22 cellular contexts compared by ENCODE assay signal in genomic region chr4:156723951-156724668, GRCh38.
"Had no signal": no experiment of that assay in that cellular context is flagged by ENCODE, and none has a peak within 500 bp of the region (broad histone marks: within the 10 kb centered on the region; RNA-seq: fewer than 3 reads in every experiment).

No MANE protein-coding gene starts in this region.

- H3K4me1 ChIP-seq: body of pancreas, colonic mucosa had no signal

- H2AFZ ChIP-seq: parathyroid adenoma had no signal

- H3K27me3 ChIP-seq: body of pancreas, colonic mucosa had no signal

- H3K36me3 ChIP-seq: colonic mucosa had no signal

- H3K27me3 Mint-ChIP-seq: activated CD4-positive, alpha-beta memory T cell treated with anti-CD3 and anti-CD28 coated beads for 36 hours; activated naive CD8-positive, alpha-beta T cell treated with anti-CD3 and anti-CD28 coated beads, Interleukin-2, amount 10 ng/mL, durations not matched to agents 7 days and 5 days; naive thymus-derived CD8-positive, alpha-beta T cell had no signal

- H3K27ac ChIP-seq: body of pancreas, colonic mucosa, epithelial cell of prostate, parathyroid adenoma, skin epidermis had no signal

- H3K4me3 Mint-ChIP-seq: activated CD4-positive, alpha-beta memory T cell treated with anti-CD3 and anti-CD28 coated beads for 36 hours; activated naive CD8-positive, alpha-beta T cell treated with anti-CD3 and anti-CD28 coated beads, Interleukin-2, amount 10 ng/mL, durations not matched to agents 7 days and 5 days; endodermal cell; naive thymus-derived CD8-positive, alpha-beta T cell; WTC11 had no signal

- H3K9ac ChIP-seq: parathyroid adenoma, SK-N-SH had no signal

- H3K9me3 ChIP-seq: body of pancreas, colonic mucosa, SK-N-SH had no signal

- FAIRE-seq: frontal cortex, urothelium cell line had no signal

- H3K4me3 ChIP-seq: body of pancreas, colonic mucosa, skin epidermis had no signal

- ATAC-seq: body of pancreas; left lobe of liver; naive thymus-derived CD8-positive, alpha-beta T cell; WTC11 had no signal

- H3K36me3 Mint-ChIP-seq: activated CD4-positive, alpha-beta memory T cell treated with anti-CD3 and anti-CD28 coated beads for 36 hours; activated naive CD8-positive, alpha-beta T cell treated with anti-CD3 and anti-CD28 coated beads, Interleukin-2, amount 10 ng/mL, durations not matched to agents 7 days and 5 days; naive thymus-derived CD8-positive, alpha-beta T cell had no signal

- H3K79me2 ChIP-seq: parathyroid adenoma had no signal

- H3K9me3 Mint-ChIP-seq: activated CD4-positive, alpha-beta memory T cell treated with anti-CD3 and anti-CD28 coated beads for 36 hours; activated naive CD8-positive, alpha-beta T cell treated with anti-CD3 and anti-CD28 coated beads, Interleukin-2, amount 10 ng/mL, durations not matched to agents 7 days and 5 days had no signal

- H3K27ac Mint-ChIP-seq: activated CD4-positive, alpha-beta memory T cell treated with anti-CD3 and anti-CD28 coated beads for 36 hours; activated naive CD8-positive, alpha-beta T cell treated with anti-CD3 and anti-CD28 coated beads, Interleukin-2, amount 10 ng/mL, durations not matched to agents 7 days and 5 days; endodermal cell; naive thymus-derived CD8-positive, alpha-beta T cell; WTC11 had no signal

- H3K4me1 Mint-ChIP-seq: activated naive CD8-positive, alpha-beta T cell treated with anti-CD3 and anti-CD28 coated beads, Interleukin-2, amount 10 ng/mL, durations not matched to agents 7 days and 5 days; endodermal cell; naive thymus-derived CD8-positive, alpha-beta T cell; WTC11 had no signal

- DNase-seq: activated CD4-positive, alpha-beta memory T cell treated with anti-CD3 and anti-CD28 coated beads for 36 hours; activated CD4-positive, alpha-beta T cell treated with anti-CD3 and anti-CD28 coated beads for 4 hours; activated naive CD4-positive, alpha-beta T cell; activated naive CD8-positive, alpha-beta T cell treated with anti-CD3 and anti-CD28 coated beads, Interleukin-2, amount 10 ng/mL, durations not matched to agents 7 days and 5 days; activated T-cell treated with anti-CD3 and anti-CD28 coated beads for 4 hours; amygdala; central memory CD4-positive, alpha-beta T cell; colonic mucosa; endodermal cell; hypothalamus; islet precursor cell; naive thymus-derived CD8-positive, alpha-beta T cell; SK-N-SH; stimulated activated CD4-positive, alpha-beta T cell treated with anti-CD3 and anti-CD28 coated beads, Interleukin-4, amount 100 ng/mL, for 1 hour had no signal

- H3K4me2 ChIP-seq: SK-N-SH had no signal
